Comparison of ENCODE assay signal across 8 cellular contexts in genomic region chr11:76209671-76209955, GRCh38. TPM values are rescaled to one million over a fixed set of nuclear protein-coding genes. Genes with fewer than 3 reads are reported as not detected.
DNase-seq lines count a peak whose midpoint lies in the region; ATAC-seq and TF ChIP-seq lines count a peak whose summit lies in the region.

No MANE protein-coding gene starts in this region.

- H3K36me3 ChIP-seq in GM23338 (ENCODE audit: insufficient read depth) (no peaks in the 10 kb centered on the region), SU-DHL-6 (ENCODE audit: low read length) (no peaks in the 10 kb centered on the region), left ventricle myocardium inferior (no peaks in the 10 kb centered on the region), sigmoid colon (no peaks in the 10 kb centered on the region)

- TF ChIP-seq EP300 in sigmoid colon (IDR thresholded peaks at IDR 0.05) = no peak

- TF ChIP-seq CTCF in GM23338 (conservative IDR thresholded peaks at IDR 0.05; ENCODE audit: low read depth in 2 of 2) = no peak
- no peak for TF ChIP-seq CTCF in SU-DHL-6 (IDR thresholded peaks at IDR 0.05; ENCODE audit: insufficient read depth, low read length, poor library complexity, severe bottlenecking)
- TF ChIP-seq CTCF in left ventricle myocardium inferior (IDR thresholded peaks at IDR 0.05; ENCODE audit: borderline replicate concordance) = no peak
- no peak for TF ChIP-seq CTCF in sigmoid colon (IDR thresholded peaks at IDR 0.05)

- 0% methylated on average over 17 of the region's 17 CpGs for WGBS in sigmoid colon, 2 donors

- H3K27ac ChIP-seq in GM23338 (ENCODE audit: low read depth) (no peak overlapping the region), SU-DHL-6 (ENCODE audit: low read depth, low read length) (no peak overlapping the region), left ventricle myocardium inferior (replicated peaks) (peak overlapping the region; percentile 75), sigmoid colon (peak overlapping the region in 1 of 4 donors; percentile 53)

- H3K4me1 Mint-ChIP-seq in GM23338 = peaks cover 27% of the 10 kb centered on the region

- H2AFZ ChIP-seq in GM23338 (peak overlapping the region; percentile 69), SU-DHL-6 (ENCODE audit: low read depth, low read length, severe bottlenecking) (no peak overlapping the region)

- peaks cover 2% of the 10 kb centered on the region; the same call in 1 of the 2 replicates for H4K20me1 ChIP-seq in GM23338 (replicated peaks; ENCODE audit: insufficient read depth)
- no peaks in the 10 kb centered on the region for H4K20me1 ChIP-seq in SU-DHL-6 (ENCODE audit: low read depth, low read length)

- H3K9me3 ChIP-seq in SU-DHL-6 (ENCODE audit: insufficient read depth, low read length) (no peaks in the 10 kb centered on the region), left ventricle myocardium inferior (replicated peaks) (no peaks in the 10 kb centered on the region), sigmoid colon (no peaks in the 10 kb centered on the region)

- H3K36me3 Mint-ChIP-seq in GM23338 (ENCODE audit: low read depth) = no peaks in the 10 kb centered on the region

- H3K79me2 ChIP-seq in GM23338 (replicated peaks; ENCODE audit: insufficient read depth) (no peaks in the 10 kb centered on the region), SU-DHL-6 (ENCODE audit: insufficient read depth, low read length) (no peaks in the 10 kb centered on the region)

- H3K4me1 ChIP-seq in GM23338 (ENCODE audit: insufficient read depth) (peaks cover 25% of the 10 kb centered on the region; the same call in 1 of the 2 replicates), left ventricle myocardium inferior (peaks cover 60% of the 10 kb centered on the region), sigmoid colon (peaks cover 0 to 58% (median 51%) of the 10 kb centered on the region in 4 donors)

- H3K27me3 Mint-ChIP-seq in GM23338 (ENCODE audit: insufficient read depth, low read depth, poor library complexity) = peaks cover 82% of the 10 kb centered on the region

- ATAC-seq in GM23338 (no peak), HG02885 (IDR thresholded peaks at IDR 0.05; ENCODE audit: poor library complexity, unreplicated experiment) (no peak), GM21515 (IDR thresholded peaks at IDR 0.05; ENCODE audit: unreplicated experiment) (no peak), GM19035 (IDR thresholded peaks at IDR 0.05; ENCODE audit: unreplicated experiment) (no peak)

- H3K4me3 Mint-ChIP-seq in GM23338 = peak overlapping the region; percentile 61

- H3K27me3 ChIP-seq in GM23338 (ENCODE audit: insufficient read depth) (peaks cover 86% of the 10 kb centered on the region), SU-DHL-6 (ENCODE audit: low read length) (no peaks in the 10 kb centered on the region), left ventricle myocardium inferior (ENCODE audit: low read depth) (peaks cover 8% of the 10 kb centered on the region), sigmoid colon (peaks cover 14 to 71% (median 38%) of the 10 kb centered on the region in 3 donors)

- H3K27ac Mint-ChIP-seq in GM23338 = no peak overlapping the region

- no peak for DNase-seq in GM23338 (ENCODE audit: low spot score)
- DNase-seq in left ventricle myocardium inferior = no peak
- DNase-seq in sigmoid colon = no peak
- no peak for DNase-seq in NCI-H2107 (lab: John Stamatoyannopoulos, UW)

- no peak overlapping the region for H3K9ac ChIP-seq in SU-DHL-6 (ENCODE audit: low read length)

- H3F3A ChIP-seq in GM23338 (replicated peaks; ENCODE audit: low read depth) = no peaks in the 10 kb centered on the region
- H3F3A ChIP-seq in SU-DHL-6 (ENCODE audit: insufficient read depth) = no peaks in the 10 kb centered on the region

- peak overlapping the region; percentile 72 for H3K4me3 ChIP-seq in GM23338
- no peak overlapping the region for H3K4me3 ChIP-seq in SU-DHL-6 (ENCODE audit: insufficient read depth, low read length, poor library complexity, severe bottlenecking)
- peak overlapping the region; percentile 70 for H3K4me3 ChIP-seq in left ventricle myocardium inferior
- peak overlapping the region; percentile 22 to 53 (median 46) for H3K4me3 ChIP-seq in sigmoid colon

- no peaks in the 10 kb centered on the region for H3K9me2 ChIP-seq in GM23338 (ENCODE audit: insufficient read depth)
- H3K9me2 ChIP-seq in SU-DHL-6 (replicated peaks; ENCODE audit: insufficient read depth, low read length) = no peaks in the 10 kb centered on the region

- no peak for TF ChIP-seq POLR2A in sigmoid colon (IDR thresholded peaks at IDR 0.05)

- H3K9me3 Mint-ChIP-seq in GM23338 = no peaks in the 10 kb centered on the region; the same call in 2 of the 3 replicates

- intact Hi-C loops in left ventricle myocardium inferior (cut with micrococcal nuclease) = loop anchor here (2.0 kb wide), 1 partner anchor 109 kb away; no protein-coding TSS in a partner anchor
- intact Hi-C loops in sigmoid colon (cut with DNase I) = loop anchor here (10.0 kb wide), 2 partner anchors 235 to 465 kb away; partner anchors contain the start of genes EMSY and LRRC32

- H3K4me2 ChIP-seq in GM23338 (peak overlapping the region; percentile 96), SU-DHL-6 (ENCODE audit: low read depth, low read length, poor library complexity, severe bottlenecking) (peak overlapping the region; percentile 76)

TF ChIP-seq in GM23338, 12 proteins besides CTCF, POLR2A, EP300 and RAD21:
- TF ChIP-seq CREB1 (CRISPR knock-in tag; IDR thresholded peaks at IDR 0.05; ENCODE audit: low read depth) (no peak), POLR2AphosphoS5 (IDR thresholded peaks at IDR 0.05; ENCODE audit: low read depth) (no peak), ZNF114 (CRISPR knock-in tag; IDR thresholded peaks at IDR 0.05) (no peak), EZH2phosphoT487 (IDR thresholded peaks at IDR 0.05; ENCODE audit: unreplicated experiment) (no peak), REST (IDR thresholded peaks at IDR 0.05; ENCODE audit: unreplicated experiment) (no peak), JUNB (IDR thresholded peaks at IDR 0.05; ENCODE audit: unreplicated experiment) (no peak), STAT1 (IDR thresholded peaks at IDR 0.05; ENCODE audit: unreplicated experiment) (no peak), ZNF331 (CRISPR knock-in tag; IDR thresholded peaks at IDR 0.05; ENCODE audit: low read depth) (no peak)
- TF ChIP-seq, protein P1, sequence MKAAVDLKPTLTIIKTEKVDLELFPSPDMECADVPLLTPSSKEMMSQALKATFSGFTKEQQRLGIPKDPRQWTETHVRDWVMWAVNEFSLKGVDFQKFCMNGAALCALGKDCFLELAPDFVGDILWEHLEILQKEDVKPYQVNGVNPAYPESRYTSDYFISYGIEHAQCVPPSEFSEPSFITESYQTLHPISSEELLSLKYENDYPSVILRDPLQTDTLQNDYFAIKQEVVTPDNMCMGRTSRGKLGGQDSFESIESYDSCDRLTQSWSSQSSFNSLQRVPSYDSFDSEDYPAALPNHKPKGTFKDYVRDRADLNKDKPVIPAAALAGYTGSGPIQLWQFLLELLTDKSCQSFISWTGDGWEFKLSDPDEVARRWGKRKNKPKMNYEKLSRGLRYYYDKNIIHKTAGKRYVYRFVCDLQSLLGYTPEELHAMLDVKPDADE (IDR thresholded peaks at IDR 0.05) = no peak

RNA-seq across cellular contexts. Expression of gene WNT11, which starts 3.3 kb away (rescaled TPM):
- total RNA-seq in GM23338 (2014; rRNA removed; shearing (Covaris generic)) = 0.56 and 3.0 TPM in 2 replicates
- polyA plus RNA-seq in GM23338 (2016; fragmentation: Nextera tagmentation; extraction: Ambion mirVana) (0.44 TPM in 1 of 2 replicates, not detected in the other), sigmoid colon (1 to 10 TPM in 2 of 3 donors, under 1 TPM in 1; 0.92 to 2.2 (median 1.8) TPM)
- total RNA-seq in left ventricle myocardium inferior (22.7 TPM), sigmoid colon (1 to 10 TPM; 1.1 to 8.9 (median 4.9) TPM)
